Comparison of ENCODE assay signal across 14 cellular contexts in genomic region chr13:110107568-110108347, GRCh38.
DNase-seq lines count a peak whose midpoint lies in the region; ATAC-seq, FAIRE-seq and TF ChIP-seq lines count a peak whose summit lies in the region.
"Had no signal": no experiment of that assay in that cellular context is flagged by ENCODE, and none has a peak within 500 bp of the region (broad histone marks: within the 10 kb centered on the region; RNA-seq: fewer than 3 reads in every experiment).

No MANE protein-coding gene starts in this region.

- H3K9ac ChIP-seq in K562 (ENCODE audit: insufficient read depth in 1 of 2, low read depth in 2 of 2, low read length in 2 of 2): no peak overlapping the region

- in situ Hi-C loops in K562 (cut with MboI): loop anchor here (25.0 kb wide), 1 partner anchor 1145 kb away; no protein-coding TSS in a partner anchor

- H3K9me3 ChIP-seq in K562 (replicated peaks; ENCODE audit: control insufficient read depth, insufficient read depth, low read depth, low read length): no peaks in the 10 kb centered on the region
- H3K9me3 ChIP-seq in lower lobe of right lung: no peaks in the 10 kb centered on the region
- no peaks in the 10 kb centered on the region for H3K9me3 ChIP-seq in CD4-positive, alpha-beta memory T cell (ENCODE audit: control insufficient read depth in 1 of 2, low read length in 2 of 2)
- H3K9me3 ChIP-seq: adrenal gland had no signal

- H3F3A ChIP-seq in GM23338 (replicated peaks; ENCODE audit: low read depth): no peaks in the 10 kb centered on the region

- no peak overlapping the region for H3K4me3 Mint-ChIP-seq in GM23338
- no peak overlapping the region for H3K4me3 Mint-ChIP-seq in CD4-positive, alpha-beta memory T cell

- H3K4me1 Mint-ChIP-seq in GM23338: peaks cover 15% of the 10 kb centered on the region
- no peaks in the 10 kb centered on the region for H3K4me1 Mint-ChIP-seq in CD4-positive, alpha-beta memory T cell

- TF ChIP-seq CTCF in 22Rv1 (IDR thresholded peaks at IDR 0.05) (no peak), GM23338 (conservative IDR thresholded peaks at IDR 0.05; ENCODE audit: low read depth in 2 of 2) (peak; percentile 63 to 84), K562 (IDR thresholded peaks at IDR 0.05 in 2 of 3, conservative IDR thresholded peaks at IDR 0.05 in 1 of 3; ENCODE audit: insufficient read depth in 2 of 3, low read depth in 1 of 3, low read length in 3 of 3) (no peak), lower lobe of right lung (IDR thresholded peaks at IDR 0.05) (peak; percentile 37)

- H3K9me3 Mint-ChIP-seq in GM23338: no peaks in the 10 kb centered on the region
- H3K9me3 Mint-ChIP-seq in CD4-positive, alpha-beta memory T cell: peaks cover 0 to 5% (median 0%) of the 10 kb centered on the region in 8 donors

- WGBS in K562 (ENCODE audit: insufficient coverage, low coverage, missing lambda C conversion rate): 2% methylated on average over 15 of the region's 22 CpGs

- no peak for TF ChIP-seq POLR2A in K562 (conservative IDR thresholded peaks at IDR 0.05)

- H3K27me3 Mint-ChIP-seq in GM23338 (ENCODE audit: insufficient read depth, low read depth, poor library complexity): no peaks in the 10 kb centered on the region
- H3K27me3 Mint-ChIP-seq in CD4-positive, alpha-beta memory T cell: peaks cover 0 to 1% of the 10 kb centered on the region in 2 donors

- BruUV-seq in K562 (replicated peaks; lab: Mats Ljungman, UMichigan): no TSS peak

- no peak overlapping the region for H2AFZ ChIP-seq in GM23338
- H2AFZ ChIP-seq in K562 (ENCODE audit: low read depth, low read length): no peak overlapping the region

- FAIRE-seq in K562 (lab: Jason Lieb, UNC): no peak
- FAIRE-seq: GM19239 had no signal

- H3K4me1 ChIP-seq in GM23338 (ENCODE audit: insufficient read depth): no peaks in the 10 kb centered on the region; the same call in none of the 2 replicates
- peaks cover 0 to 3% of the 10 kb centered on the region in 2 experiments; a peak in 1 of 5 replicates for H3K4me1 ChIP-seq in K562 (replicated peaks in 1 of 2; ENCODE audit: control insufficient read depth in 2 of 2, insufficient read depth in 2 of 2, low read length in 2 of 2)
- H3K4me1 ChIP-seq in lower lobe of right lung: peaks cover 14% of the 10 kb centered on the region
- no peaks in the 10 kb centered on the region for H3K4me1 ChIP-seq in CD4-positive, alpha-beta memory T cell (ENCODE audit: insufficient read depth, low read length)

- CTCF ChIA-PET in K562 (lab: Yijun Ruan, JAX; ENCODE audit: low intra/inter-chr PET ratio): no interaction called here
- CTCF ChIA-PET in CD4-positive, alpha-beta memory T cell (lab: Charles Lee; ENCODE audit: partially characterized antibody): interaction anchor here (1.7 kb wide), 1 partner anchor 9 kb away, joined by 3 read pairs; no protein-coding TSS in a partner anchor

- TF ChIP-seq RAD21 in K562 (CRISPR knock-in tag; conservative IDR thresholded peaks at IDR 0.05 in 1 of 2, IDR thresholded peaks at IDR 0.05 in 1 of 2): no peak

- H4K20me1 ChIP-seq in GM23338 (replicated peaks; ENCODE audit: insufficient read depth) (no peaks in the 10 kb centered on the region), K562 (replicated peaks; ENCODE audit: control insufficient read depth, insufficient read depth, low read length) (no peaks in the 10 kb centered on the region)

- no peaks in the 10 kb centered on the region for H3K36me3 Mint-ChIP-seq in GM23338 (ENCODE audit: low read depth)
- no peaks in the 10 kb centered on the region for H3K36me3 Mint-ChIP-seq in CD4-positive, alpha-beta memory T cell

- H3K27me3 ChIP-seq in GM23338 (ENCODE audit: insufficient read depth): no peaks in the 10 kb centered on the region
- 0 out of 5 replicates have a peak, but pooled peaks cover 0 to 6% of the 10 kb centered on the region in 2 experiments for H3K27me3 ChIP-seq in K562 (ENCODE audit: control insufficient read depth in 2 of 2, insufficient read depth in 2 of 2, low read length in 2 of 2)
- H3K27me3 ChIP-seq in lower lobe of right lung (ENCODE audit: low read depth): no peaks in the 10 kb centered on the region
- H3K27me3 ChIP-seq in CD4-positive, alpha-beta memory T cell (ENCODE audit: insufficient read depth, low read length): no peaks in the 10 kb centered on the region
- H3K27me3 ChIP-seq: adrenal gland had no signal

- H3K9me1 ChIP-seq in K562 (ENCODE audit: control insufficient read depth, insufficient read depth, low read length): no peaks in the 10 kb centered on the region

- intact Hi-C loops in K562 (cut with micrococcal nuclease) (no loop called here), lower lobe of right lung (cut with DNase I) (no loop called here)
- intact Hi-C loops in CD4-positive, alpha-beta memory T cell (cut with micrococcal nuclease): no loop called here

- no peaks in the 10 kb centered on the region for H3K36me3 ChIP-seq in GM23338 (ENCODE audit: insufficient read depth)
- no peaks in the 10 kb centered on the region for H3K36me3 ChIP-seq in K562 (ENCODE audit: control insufficient read depth, insufficient read depth, low read length)
- no peaks in the 10 kb centered on the region for H3K36me3 ChIP-seq in lower lobe of right lung
- H3K36me3 ChIP-seq in CD4-positive, alpha-beta memory T cell (ENCODE audit: insufficient read depth, low read length): no peaks in the 10 kb centered on the region
- H3K36me3 ChIP-seq: adrenal gland had no signal

- H3K9me2 ChIP-seq in GM23338 (ENCODE audit: insufficient read depth): no peaks in the 10 kb centered on the region

- ATAC-seq in GM23338 (peak; percentile 70), K562 (peak; percentile 51; the same call in 1 of the 3 replicates), lower lobe of right lung (peak in 1 of 2 donors; percentile 5), GM18498 (IDR thresholded peaks at IDR 0.05; ENCODE audit: unreplicated experiment) (no peak)

- DNase-seq in GM23338 (ENCODE audit: low spot score) (peak; percentile 74), K562 (ENCODE audit: extremely low read depth in 1 of 4, low spot score in 3 of 4) (no peak), lower lobe of right lung (no peak), amniotic stem cell (lab: John Stamatoyannopoulos, UW) (no peak), hepatic stellate cell (ENCODE audit: low spot score) (no peak)
- DNase-seq in CD4-positive, alpha-beta memory T cell: no peak
- DNase-seq: activated CD8-positive, alpha-beta memory T cell treated with anti-CD3 and anti-CD28 coated beads, Interleukin-2, amount 50 U/mL, for 4 hours; islet precursor cell; posterior cingulate gyrus had no signal

- POLR2A ChIA-PET in K562 (lab: Yijun Ruan, JAX): no interaction called here
- POLR2A ChIA-PET in CD4-positive, alpha-beta memory T cell (lab: Charles Lee; ENCODE audit: partially characterized antibody): no interaction called here

- H3K4me3 ChIP-seq in GM23338 (no peak overlapping the region), K562 (no peak overlapping the region), lower lobe of right lung (no peak overlapping the region)
- no peak overlapping the region for H3K4me3 ChIP-seq in CD4-positive, alpha-beta memory T cell (ENCODE audit: low read length in 2 of 2)
- H3K4me3 ChIP-seq: adrenal gland had no signal

- no peak for TF ChIP-seq EP300 in K562 (IDR thresholded peaks at IDR 0.05; ENCODE audit: low read length)

- H3K27ac ChIP-seq in 22Rv1: peak overlapping the region; percentile 35; the same call in 1 of the 2 replicates
- no peak overlapping the region for H3K27ac ChIP-seq in GM23338 (ENCODE audit: low read depth)
- H3K27ac ChIP-seq in K562 (ENCODE audit: extremely low read depth, low read depth, low read length): no peak overlapping the region
- no peak overlapping the region for H3K27ac ChIP-seq in lower lobe of right lung
- no peak overlapping the region for H3K27ac ChIP-seq in CD4-positive, alpha-beta memory T cell (ENCODE audit: low read depth, low read length)
- H3K27ac ChIP-seq: epithelial cell of prostate had no signal

- H3K4me2 ChIP-seq in GM23338 (no peak overlapping the region), K562 (ENCODE audit: insufficient read depth, low read length) (no peak overlapping the region)

- H3K79me2 ChIP-seq in GM23338 (replicated peaks; ENCODE audit: insufficient read depth) (no peaks in the 10 kb centered on the region), K562 (ENCODE audit: control insufficient read depth, insufficient read depth, low read length) (no peaks in the 10 kb centered on the region)

- no peak overlapping the region for H3K27ac Mint-ChIP-seq in GM23338
- H3K27ac Mint-ChIP-seq in CD4-positive, alpha-beta memory T cell: no peak overlapping the region

TF ChIP-seq in K562, 482 proteins besides CTCF, POLR2A, EP300 and RAD21:
- TF ChIP-seq E2F4 (CRISPR knock-in tag; IDR thresholded peaks at IDR 0.05; ENCODE audit: low read depth) (no peak), ZNF449 (CRISPR knock-in tag; IDR thresholded peaks at IDR 0.05) (no peak), EGR1 (conservative IDR thresholded peaks at IDR 0.05) (no peak), NFE2 (IDR thresholded peaks at IDR 0.05; ENCODE audit: low read depth) (no peak), ELF2 (CRISPR knock-in tag; IDR thresholded peaks at IDR 0.05) (no peak), ZNF121 (CRISPR knock-in tag; conservative IDR thresholded peaks at IDR 0.05) (no peak), ZBTB17 (CRISPR knock-in tag; IDR thresholded peaks at IDR 0.05) (no peak), NFYB (IDR thresholded peaks at IDR 0.05; ENCODE audit: extremely low read depth, insufficient read length) (no peak)

Comparison
In these comparisons a context has a peak if more than half of its experiments do, and no peak if none do; other contexts are left out.
1. CTCF ChIP-seq: peak in GM23338 (2 of 2) and lower lobe of right lung (single experiment); none in 22Rv1 (single experiment) and K562 (0 of 3).